Comparison of ENCODE assay signal across 7 cellular contexts in the genomic region with DNA sequence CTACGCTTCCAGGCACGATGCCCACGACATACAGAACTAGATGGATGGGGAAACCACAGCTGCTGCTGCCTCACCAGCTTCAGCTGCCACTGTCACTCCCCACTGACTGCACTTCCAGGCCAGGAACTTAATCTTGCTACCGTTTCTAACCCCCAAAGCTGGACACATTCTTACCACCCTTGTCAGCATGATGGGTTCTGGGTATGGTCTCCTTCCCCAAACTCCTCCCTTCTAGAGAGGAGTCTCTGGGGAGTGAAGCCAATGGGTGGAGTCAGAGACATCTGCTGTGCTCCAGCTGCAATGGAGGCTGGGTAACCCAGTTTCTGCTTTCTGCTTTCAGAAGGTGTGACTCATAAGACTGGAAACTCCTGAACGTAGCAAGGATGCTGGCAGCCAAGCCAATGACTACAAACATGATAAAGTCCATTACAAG.
A peak's percentile ranks its signal among the peaks of the same experiment; 100 is the strongest.
DNase-seq lines count a peak whose midpoint lies in the region; ATAC-seq and TF ChIP-seq lines count a peak whose summit lies in the region.

No MANE protein-coding gene starts in this region.

- no peaks in the 10 kb centered on the region for H3K9me3 ChIP-seq in adrenal gland (replicated peaks in 1 of 3)
- no peaks in the 10 kb centered on the region for H3K9me3 ChIP-seq in stomach

- H3K27me3 ChIP-seq in adrenal gland (no peaks in the 10 kb centered on the region), stomach (peaks cover 0 to 16% (median 4%) of the 10 kb centered on the region in 3 donors)

- ATAC-seq in GM18498 (IDR thresholded peaks at IDR 0.05; ENCODE audit: unreplicated experiment) (peak; percentile 86), GM21526 (IDR thresholded peaks at IDR 0.05; ENCODE audit: low FRiP score, unreplicated experiment) (peak; percentile 81)

- WGBS in adrenal gland, 4 donors = 36 to 47% (median 37%) methylated on average over 4 to 5 of the region's 5 CpGs
- 41 to 58% (median 50%) methylated on average over 5 of the region's 5 CpGs for WGBS in stomach, 5 donors

- H3K4me1 ChIP-seq in adrenal gland (replicated peaks in 1 of 2) (peaks cover 0 to 16% of the 10 kb centered on the region in 2 donors), stomach (peaks cover 0 to 9% (median 0%) of the 10 kb centered on the region in 4 donors)

- no peak for TF ChIP-seq EP300 in stomach (IDR thresholded peaks at IDR 0.05)

- TF ChIP-seq POLR2A in adrenal gland (IDR thresholded peaks at IDR 0.05) (no peak), stomach (IDR thresholded peaks at IDR 0.05) (no peak)

- peak; percentile 61 for DNase-seq in HT1080 (ENCODE audit: low read depth)
- peak; percentile 60 to 89 (median 82) for DNase-seq in adrenal gland
- DNase-seq in myocyte (ENCODE audit: low read depth) = peak; percentile 100
- no peak for DNase-seq in 8988T
- DNase-seq in stomach = no peak

- no peak overlapping the region for H3K4me3 ChIP-seq in adrenal gland
- no peak overlapping the region for H3K4me3 ChIP-seq in stomach

- TF ChIP-seq CTCF in adrenal gland (IDR thresholded peaks at IDR 0.05) (no peak), stomach (IDR thresholded peaks at IDR 0.05) (no peak)

- intact Hi-C loops in adrenal gland (cut with DNase I) (no loop called here), stomach (cut with DNase I; ENCODE audit: low total_unique reads) (no loop called here)

- H3K27ac ChIP-seq in adrenal gland (peak overlapping the region; percentile 16 to 77 (median 51)), stomach (peak overlapping the region in 1 of 5 donors; percentile 12)

- no peaks in the 10 kb centered on the region for H3K36me3 ChIP-seq in adrenal gland (replicated peaks in 1 of 2)
- no peaks in the 10 kb centered on the region for H3K36me3 ChIP-seq in stomach

Comparison
In these comparisons a context has a peak if more than half of its experiments do, and no peak if none do; other contexts are left out.
1. DNase-seq: peak in HT1080 (single experiment), adrenal gland (7 of 7) and myocyte (single experiment); none in 8988T (single experiment) and stomach (single experiment).